8 cellular contexts compared by ENCODE assay signal in genomic region chr14:94173471-94173884, GRCh38. TPM values are rescaled to one million over a fixed set of nuclear protein-coding genes. Genes with fewer than 3 reads are reported as not detected.
DNase-seq lines count a peak whose midpoint lies in the region; ATAC-seq and TF ChIP-seq lines count a peak whose summit lies in the region.

No MANE protein-coding gene starts in this region.

- CTCF ChIA-PET in activated CD8-positive, alpha-beta T cell treated with anti-CD3 and anti-CD28 coated beads for 36 hours (lab: Charles Lee) = interaction anchor here (3.4 kb wide), 1 partner anchor 37 kb away, joined by 25 read pairs; no protein-coding TSS in a partner anchor

- no peaks in the 10 kb centered on the region for H3K9me3 Mint-ChIP-seq in activated CD8-positive, alpha-beta T cell treated with anti-CD3 and anti-CD28 coated beads for 36 hours

- H3K9me3 ChIP-seq in skeletal muscle tissue (ENCODE audit: control insufficient read depth in 3 of 3, low read length in 3 of 3) = no peaks in the 10 kb centered on the region

- no peak for TF ChIP-seq CTCF in activated CD8-positive, alpha-beta T cell treated with anti-CD3 and anti-CD28 coated beads for 36 hours (IDR thresholded peaks at IDR 0.05)

- peak overlapping the region; percentile 57 to 73 (median 70) for H3K9ac ChIP-seq in skeletal muscle tissue (ENCODE audit: low read depth in 1 of 3, low read length in 3 of 3)

- no peak for ATAC-seq in activated CD8-positive, alpha-beta T cell treated with anti-CD3 and anti-CD28 coated beads for 36 hours
- ATAC-seq in left ventricle myocardium superior (peak; percentile 4), HG02571 (IDR thresholded peaks at IDR 0.05; ENCODE audit: unreplicated experiment) (no peak)

- peaks cover 31% of the 10 kb centered on the region for H3K27me3 Mint-ChIP-seq in activated CD8-positive, alpha-beta T cell treated with anti-CD3 and anti-CD28 coated beads for 36 hours

- H3K36me3 ChIP-seq in skeletal muscle tissue (ENCODE audit: control insufficient read depth in 3 of 3, insufficient read depth in 3 of 3, low read length in 3 of 3) = no peaks in the 10 kb centered on the region

- H3K4me3 Mint-ChIP-seq in activated CD8-positive, alpha-beta T cell treated with anti-CD3 and anti-CD28 coated beads for 36 hours = peak overlapping the region; percentile 71

- peaks cover 9 to 19% (median 12%) of the 10 kb centered on the region in 3 donors for H3K4me1 ChIP-seq in skeletal muscle tissue (ENCODE audit: control insufficient read depth in 3 of 3, insufficient read depth in 3 of 3, low read length in 3 of 3)

- DNase-seq in stimulated activated CD4-positive, alpha-beta T cell treated with anti-CD3 and anti-CD28 coated beads, Interleukin-2, amount 100 ng/mL, for 24 hours = peak; percentile 24 to 26
- no peak for DNase-seq in stimulated activated CD4-positive, alpha-beta T cell treated with anti-CD3 and anti-CD28 coated beads, Interleukin-12 subunit alpha, Interleukin-12 subunit beta, amount 100 ng/mL, for 4 hours
- peak; percentile 34 for DNase-seq in activated CD8-positive, alpha-beta T cell treated with anti-CD3 and anti-CD28 coated beads for 36 hours
- DNase-seq in left ventricle myocardium superior = no peak
- DNase-seq in SIG-M5 treated with dmso at 0.1 percent for 504 hours (lab: John Stamatoyannopoulos, UW; ENCODE audit: unreplicated experiment) = no peak
- DNase-seq in NCI-H2107 (lab: John Stamatoyannopoulos, UW) = no peak

- POLR2A ChIA-PET in activated CD8-positive, alpha-beta T cell treated with anti-CD3 and anti-CD28 coated beads for 36 hours (lab: Charles Lee) = interaction anchor here (0.8 kb wide), 1 partner anchor 86 kb away, joined by 3 read pairs; no protein-coding TSS in a partner anchor

- peak overlapping the region; percentile 55 for H3K27ac ChIP-seq in skeletal muscle tissue (ENCODE audit: low read depth, low read length)

- H3K27me3 ChIP-seq in skeletal muscle tissue (ENCODE audit: control insufficient read depth in 3 of 3, insufficient read depth in 3 of 3, low read length in 3 of 3) = peaks cover 6 to 20% (median 7%) of the 10 kb centered on the region in 3 donors

- peak overlapping the region; percentile 58 to 66 (median 60) for H3K4me3 ChIP-seq in skeletal muscle tissue (ENCODE audit: low read length in 3 of 3)

- H3K36me3 Mint-ChIP-seq in activated CD8-positive, alpha-beta T cell treated with anti-CD3 and anti-CD28 coated beads for 36 hours (ENCODE audit: low read depth) = no peaks in the 10 kb centered on the region

- intact Hi-C loops in activated CD8-positive, alpha-beta T cell treated with anti-CD3 and anti-CD28 coated beads for 36 hours (cut with micrococcal nuclease) = no loop called here
- intact Hi-C loops in left ventricle myocardium superior (cut with micrococcal nuclease) = no loop called here

- H3K4me1 Mint-ChIP-seq in activated CD8-positive, alpha-beta T cell treated with anti-CD3 and anti-CD28 coated beads for 36 hours (ENCODE audit: low read depth) = peaks cover 18% of the 10 kb centered on the region

- H3K27ac Mint-ChIP-seq in activated CD8-positive, alpha-beta T cell treated with anti-CD3 and anti-CD28 coated beads for 36 hours = no peak overlapping the region

RNA-seq across cellular contexts. Expression of gene PPP4R4, which starts 0.6 kb away (rescaled TPM):
- 1 to 10 TPM in 1 of 2 experiments, under 1 TPM in 1; 0.63 to 1.2 TPM for total RNA-seq in activated CD8-positive, alpha-beta T cell treated with anti-CD3 and anti-CD28 coated beads for 36 hours
- total RNA-seq in left ventricle myocardium superior = 0.30 TPM
- total RNA-seq in skeletal muscle tissue = 0.52 TPM

RNA-seq across cellular contexts. Expression of gene IFI27L2, which starts 44.1 kb away (rescaled TPM):
- total RNA-seq in activated CD8-positive, alpha-beta T cell treated with anti-CD3 and anti-CD28 coated beads for 36 hours = 10 to 100 TPM; 43.0 to 44.5 TPM
- 41.1 TPM for total RNA-seq in left ventricle myocardium superior
- total RNA-seq in skeletal muscle tissue = 14.1 TPM

Comparison
In these comparisons a context has a peak if more than half of its experiments do, and no peak if none do; other contexts are left out.
1. DNase-seq: peak in stimulated activated CD4-positive, alpha-beta T cell treated with anti-CD3 and anti-CD28 coated beads, Interleukin-2, amount 100 ng/mL, for 24 hours (2 of 2) and activated CD8-positive, alpha-beta T cell treated with anti-CD3 and anti-CD28 coated beads for 36 hours (single experiment); none in stimulated activated CD4-positive, alpha-beta T cell treated with anti-CD3 and anti-CD28 coated beads, Interleukin-12 subunit alpha, Interleukin-12 subunit beta, amount 100 ng/mL, for 4 hours (single experiment), left ventricle myocardium superior (single experiment), SIG-M5 treated with dmso at 0.1 percent for 504 hours (single experiment) and NCI-H2107 (single experiment).